Comparison of ENCODE assay signal across 25 cellular contexts in the genomic region with DNA sequence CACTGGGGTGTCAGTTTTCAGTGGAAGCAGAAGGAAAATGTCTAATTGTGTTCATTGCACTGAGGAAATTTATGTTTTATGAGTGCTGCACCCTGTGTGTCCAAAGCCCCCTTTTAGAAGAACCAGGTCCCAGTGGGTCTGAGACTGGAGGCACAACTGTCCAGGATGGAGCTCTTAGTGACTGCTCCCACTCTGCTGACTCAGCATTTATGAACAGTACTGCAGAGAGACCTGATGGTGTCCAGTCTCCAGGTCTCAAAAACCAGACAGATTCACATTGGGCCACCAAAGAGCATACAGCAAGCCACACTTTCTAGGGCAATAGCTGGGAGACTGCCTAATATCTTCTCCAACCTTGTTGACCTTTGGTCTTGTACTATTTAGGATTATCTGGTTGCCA.
"Had no signal": no experiment of that assay in that cellular context is flagged by ENCODE, and none has a peak within 500 bp of the region (broad histone marks: within the 10 kb centered on the region; RNA-seq: fewer than 3 reads in every experiment).

No MANE protein-coding gene starts in this region.

- H3K9me3 ChIP-seq: colonic mucosa, gastrocnemius medialis, left lung, prostate gland, right atrium auricular region, sigmoid colon, thyroid gland had no signal

- H3K4me3 ChIP-seq: colonic mucosa, gastrocnemius medialis, left lung, prostate gland, right atrium auricular region, sigmoid colon, stomach, thyroid gland had no signal

- H3K4me1 ChIP-seq: colonic mucosa, gastrocnemius medialis, left lung, prostate gland, right atrium auricular region, stomach, thyroid gland had no signal

- H3K36me3 Mint-ChIP-seq: mesothelial cell of epicardium; naive thymus-derived CD8-positive, alpha-beta T cell; stimulated activated effector memory CD8-positive, alpha-beta T cell treated with anti-CD3 and anti-CD28 coated beads, Interleukin-12 subunit alpha, Interleukin-12 subunit beta, amount 100 ng/mL, for 72 hours; type B pancreatic cell had no signal

- H3K9me3 Mint-ChIP-seq: dendritic cell treated with granulocyte-macrophage colony-stimulating factor and Interleukin-4, amounts not matched to agents 40 ng/mL and 50 ng/mL, for 4 days had no signal

- H3K27ac Mint-ChIP-seq: dendritic cell treated with granulocyte-macrophage colony-stimulating factor and Interleukin-4, amounts not matched to agents 40 ng/mL and 50 ng/mL, for 4 days; endodermal cell; mesothelial cell of epicardium; naive thymus-derived CD8-positive, alpha-beta T cell; stimulated activated effector memory CD8-positive, alpha-beta T cell treated with anti-CD3 and anti-CD28 coated beads, Interleukin-12 subunit alpha, Interleukin-12 subunit beta, amount 100 ng/mL, for 72 hours; type B pancreatic cell had no signal

- DNase-seq: colonic mucosa; effector CD8-positive, alpha-beta T cell; endodermal cell; foreskin fibroblast; gastrocnemius medialis; left cardiac atrium; left lung; mesenchymal stem cell; naive thymus-derived CD8-positive, alpha-beta T cell; nephron progenitor cell; nucleus accumbens; sigmoid colon; stimulated activated CD4-positive, alpha-beta T cell treated with anti-CD3 and anti-CD28 coated beads, Interleukin-2, amount 100 ng/mL, for 24 hours; stimulated activated CD4-positive, alpha-beta T cell treated with anti-CD3 and anti-CD28 coated beads, Interleukin-4, amount 100 ng/mL, for 24 hours; stimulated activated naive CD4-positive, alpha-beta T cell treated with Interleukin-2 at 50 U/mL for 16 hours; stomach; thyroid gland had no signal

- H3K27ac ChIP-seq: colonic mucosa, epithelial cell of prostate, gastrocnemius medialis, left lung, prostate gland, right atrium auricular region, sigmoid colon, stomach, thyroid gland had no signal

- H3K36me3 ChIP-seq: colonic mucosa, gastrocnemius medialis, left lung, prostate gland, right atrium auricular region, sigmoid colon, stomach, thyroid gland had no signal

- H3K4me1 Mint-ChIP-seq: endodermal cell; naive thymus-derived CD8-positive, alpha-beta T cell; stimulated activated effector memory CD8-positive, alpha-beta T cell treated with anti-CD3 and anti-CD28 coated beads, Interleukin-12 subunit alpha, Interleukin-12 subunit beta, amount 100 ng/mL, for 72 hours had no signal

- H3K27me3 ChIP-seq: colonic mucosa, gastrocnemius medialis, left lung, right atrium auricular region, sigmoid colon, stomach, thyroid gland had no signal

- H3K27me3 Mint-ChIP-seq: dendritic cell treated with granulocyte-macrophage colony-stimulating factor and Interleukin-4, amounts not matched to agents 40 ng/mL and 50 ng/mL, for 4 days; type B pancreatic cell had no signal

- H3K4me3 Mint-ChIP-seq: dendritic cell treated with granulocyte-macrophage colony-stimulating factor and Interleukin-4, amounts not matched to agents 40 ng/mL and 50 ng/mL, for 4 days; endodermal cell; mesothelial cell of epicardium; naive thymus-derived CD8-positive, alpha-beta T cell; nephron progenitor cell; stimulated activated effector memory CD8-positive, alpha-beta T cell treated with anti-CD3 and anti-CD28 coated beads, Interleukin-12 subunit alpha, Interleukin-12 subunit beta, amount 100 ng/mL, for 72 hours; type B pancreatic cell had no signal

- ATAC-seq: esophagus mucosa; gastrocnemius medialis; left lung; naive thymus-derived CD8-positive, alpha-beta T cell; stimulated activated effector memory CD8-positive, alpha-beta T cell treated with anti-CD3 and anti-CD28 coated beads, Interleukin-12 subunit alpha, Interleukin-12 subunit beta, amount 100 ng/mL, for 72 hours had no signal
